ENCODE assay signal across 8 cellular contexts in genomic region chr7:106057962-106058901, GRCh38. TPM values are rescaled to one million over a fixed set of nuclear protein-coding genes. Genes with fewer than 3 reads are reported as not detected.
DNase-seq lines count a peak whose midpoint lies in the region; ATAC-seq and TF ChIP-seq lines count a peak whose summit lies in the region.

No MANE protein-coding gene starts in this region.

- H3K36me3 Mint-ChIP-seq in naive thymus-derived CD4-positive, alpha-beta T cell, result no peaks in the 10 kb centered on the region

- H3K27ac Mint-ChIP-seq in naive thymus-derived CD4-positive, alpha-beta T cell, result peak overlapping the region in 2 of 9 donors; percentile 12 to 86

- H3K4me1 Mint-ChIP-seq in naive thymus-derived CD4-positive, alpha-beta T cell, result peaks cover 17 to 43% (median 30%) of the 10 kb centered on the region in 7 donors

- no peaks in the 10 kb centered on the region for H3K27me3 ChIP-seq in body of pancreas
- H3K27me3 ChIP-seq in naive thymus-derived CD4-positive, alpha-beta T cell (ENCODE audit: control insufficient read depth in 2 of 2, insufficient read depth in 2 of 2, low read length in 2 of 2), result no peaks in the 10 kb centered on the region

- ATAC-seq in GM18498 (IDR thresholded peaks at IDR 0.05; ENCODE audit: unreplicated experiment) (peak; percentile 67), GM21529 (IDR thresholded peaks at IDR 0.05; ENCODE audit: unreplicated experiment) (peak; percentile 66), body of pancreas (peak; percentile 62)
- ATAC-seq in naive thymus-derived CD4-positive, alpha-beta T cell, result peak; percentile 33

- no peaks in the 10 kb centered on the region for H3K9me3 Mint-ChIP-seq in naive thymus-derived CD4-positive, alpha-beta T cell

- no peak for TF ChIP-seq POLR2A in body of pancreas (IDR thresholded peaks at IDR 0.05)

- no peaks in the 10 kb centered on the region for H3K9me3 ChIP-seq in body of pancreas
- H3K9me3 ChIP-seq in naive thymus-derived CD4-positive, alpha-beta T cell (ENCODE audit: control insufficient read depth in 2 of 3, low read length in 3 of 3), result no peaks in the 10 kb centered on the region

- intact Hi-C loops in body of pancreas (cut with DNase I), result loop anchor here (5.0 kb wide), 1 partner anchor 94 kb away; no protein-coding TSS in a partner anchor
- intact Hi-C loops in naive thymus-derived CD4-positive, alpha-beta T cell (cut with micrococcal nuclease), result loop anchor here (1.0 kb wide), 6 partner anchors 13 to 108 kb away; partner anchors contain the start of gene SYPL1 (in 2 of the 2)

- peak overlapping the region in 3 of 10 donors; percentile 4 to 67 (median 34) for H3K4me3 Mint-ChIP-seq in naive thymus-derived CD4-positive, alpha-beta T cell

- H3K36me3 ChIP-seq in body of pancreas (replicated peaks in 1 of 2; ENCODE audit: insufficient read depth in 1 of 2, low read depth in 2 of 2), result no peaks in the 10 kb centered on the region
- no peaks in the 10 kb centered on the region for H3K36me3 ChIP-seq in naive thymus-derived CD4-positive, alpha-beta T cell (ENCODE audit: control insufficient read depth in 2 of 3, insufficient read depth in 3 of 3, low read length in 3 of 3)

- POLR2A ChIA-PET in naive thymus-derived CD4-positive, alpha-beta T cell (lab: Charles Lee), result interaction anchor here (0.6 to 3.9 kb wide), 4 partner anchors 13 to 96 kb away, joined by 3 to 21 read pairs (median 8); no protein-coding TSS in a partner anchor

- TF ChIP-seq EP300 in Ishikawa (IDR thresholded peaks at IDR 0.05; ENCODE audit: borderline replicate concordance), result no peak

- TF ChIP-seq CTCF in body of pancreas (IDR thresholded peaks at IDR 0.05), result no peak

- peaks cover 0 to 8% (median 0%) of the 10 kb centered on the region in 5 donors for H3K27me3 Mint-ChIP-seq in naive thymus-derived CD4-positive, alpha-beta T cell

- H3K4me3 ChIP-seq in body of pancreas, result no peak overlapping the region
- no peak overlapping the region for H3K4me3 ChIP-seq in naive thymus-derived CD4-positive, alpha-beta T cell (ENCODE audit: low read length)

- CTCF ChIA-PET in naive thymus-derived CD4-positive, alpha-beta T cell (lab: Charles Lee), result interaction anchor here (0.6 to 6.8 kb wide), 15 partner anchors 9 to 620 kb away, joined by 3 to 108 read pairs (median 4); partner anchors contain the start of gene SYPL1

- WGBS in body of pancreas, 2 donors, result 53 to 67% methylated on average over 14 to 19 of the region's 19 CpGs

- H3K27ac ChIP-seq in body of pancreas, result peak overlapping the region in 2 of 4 donors; percentile 52
- H3K27ac ChIP-seq in naive thymus-derived CD4-positive, alpha-beta T cell (ENCODE audit: low read depth, low read length), result no peak overlapping the region

- TF ChIP-seq RAD21 in Ishikawa (IDR thresholded peaks at IDR 0.05; ENCODE audit: low read depth), result peak; percentile 16; the same call in 1 of the 2 replicates

- DNase-seq in body of pancreas (peak; percentile 43 to 76 (median 64)), HCEC 1CT (no peak), SKM-1 treated with dmso at 0.1 percent for 144 hours (lab: John Stamatoyannopoulos, UW; ENCODE audit: unreplicated experiment) (no peak), amniotic stem cell (lab: John Stamatoyannopoulos, UW) (no peak)
- no peak for DNase-seq in naive thymus-derived CD4-positive, alpha-beta T cell

- peaks cover 22% of the 10 kb centered on the region for H3K4me1 ChIP-seq in body of pancreas
- peaks cover 0 to 12% of the 10 kb centered on the region in 2 donors for H3K4me1 ChIP-seq in naive thymus-derived CD4-positive, alpha-beta T cell (ENCODE audit: control insufficient read depth in 2 of 2, insufficient read depth in 2 of 2, low read length in 2 of 2)

TF ChIP-seq in Ishikawa, 13 proteins besides CTCF, POLR2A, EP300 and RAD21:
- TF ChIP-seq CREB1 (IDR thresholded peaks at IDR 0.05; ENCODE audit: low read depth) (no peak), NFIC (IDR thresholded peaks at IDR 0.05) (peak; percentile 60), TEAD4 (IDR thresholded peaks at IDR 0.05) (peak; percentile 17; the same call in 1 of the 2 replicates), ZBTB7A (IDR thresholded peaks at IDR 0.05; ENCODE audit: low read depth) (no peak), CEBPB (IDR thresholded peaks at IDR 0.05) (0 out of 2 replicates have a peak, but pooled peaks have one; percentile 25), REST (IDR thresholded peaks at IDR 0.05; ENCODE audit: low read depth) (no peak), EGR1 (IDR thresholded peaks at IDR 0.05) (peak; percentile 32; the same call in 1 of the 2 replicates), USF1 (IDR thresholded peaks at IDR 0.05) (no peak), YY1 (IDR thresholded peaks at IDR 0.05; ENCODE audit: low read depth) (0 out of 2 replicates have a peak, but pooled peaks have one; percentile 7), FOXM1 (IDR thresholded peaks at IDR 0.05; ENCODE audit: borderline replicate concordance, low read depth) (no peak), MAX (IDR thresholded peaks at IDR 0.05) (no peak)
TF ChIP-seq in Ishikawa: peak in this region for 5.

RNA-seq across cellular contexts. Expression of gene SYPL1, which starts 53.9 kb away (rescaled TPM):
- 10 to 100 TPM; 35.6 to 44.1 TPM for total RNA-seq in body of pancreas
- total RNA-seq in naive thymus-derived CD4-positive, alpha-beta T cell, result 10 to 100 TPM; 37.5 to 54.0 (median 46.6) TPM
- 100 to 1,000 TPM in 1 of 2 donors, 10 to 100 TPM in 1; 80.6 to 106 TPM for polyA plus RNA-seq in naive thymus-derived CD4-positive, alpha-beta T cell

Comparison
In these comparisons a context has a peak if more than half of its experiments do, and no peak if none do; other contexts are left out.
1. DNase-seq: peak in body of pancreas (4 of 4); none in naive thymus-derived CD4-positive, alpha-beta T cell (0 of 9), HCEC 1CT (single experiment), SKM-1 treated with dmso at 0.1 percent for 144 hours (single experiment) and amniotic stem cell (single experiment).
2. Peak in every context shown above with its lines, with median percentiles within 50 percentile points of each other: ATAC-seq.